1 cellular context compared by ENCODE assay signal in the genomic region with DNA sequence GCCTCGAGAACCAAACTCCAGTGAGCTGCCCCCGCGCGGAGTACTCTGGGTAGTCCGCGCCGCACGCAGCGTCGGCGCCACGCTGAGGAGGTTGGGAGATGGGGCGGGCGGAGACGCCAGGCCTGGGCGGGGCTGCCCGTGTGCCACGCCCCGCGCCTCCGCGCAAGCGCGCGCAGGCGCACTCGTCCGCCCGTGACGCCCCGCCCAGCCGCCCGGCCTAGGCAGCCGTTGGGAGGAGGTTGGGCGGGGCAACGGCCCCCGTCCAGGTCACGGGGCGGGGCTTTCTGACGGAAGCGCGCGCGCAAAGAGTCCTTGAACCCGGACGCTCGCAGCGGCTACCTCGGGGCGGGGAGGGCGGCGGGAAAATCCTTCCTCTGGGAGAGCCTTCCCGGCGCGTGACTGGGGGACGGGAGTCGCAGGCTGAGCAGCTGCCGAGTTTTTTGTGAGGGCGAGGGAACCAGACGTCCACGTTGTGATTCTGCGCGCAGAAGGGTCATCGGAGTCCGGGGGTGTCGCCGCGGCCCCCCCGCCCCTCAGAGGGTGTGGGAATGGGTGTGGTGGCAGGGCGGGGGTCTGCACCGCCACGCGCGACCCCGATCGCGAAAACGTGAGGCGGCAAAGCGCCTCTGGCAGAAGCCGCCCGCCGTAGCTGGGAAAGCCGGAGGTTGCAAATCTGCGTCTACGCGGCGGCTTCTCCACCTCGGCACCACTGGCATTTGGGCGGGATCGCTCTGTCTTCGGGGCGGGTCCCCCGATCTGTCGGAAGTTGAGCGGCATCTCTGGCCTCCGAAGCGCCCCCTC.
A peak's percentile ranks its signal among the peaks of the same experiment; 100 is the strongest.
TF ChIP-seq lines count a peak whose summit lies in the region.

A gene with protein sequence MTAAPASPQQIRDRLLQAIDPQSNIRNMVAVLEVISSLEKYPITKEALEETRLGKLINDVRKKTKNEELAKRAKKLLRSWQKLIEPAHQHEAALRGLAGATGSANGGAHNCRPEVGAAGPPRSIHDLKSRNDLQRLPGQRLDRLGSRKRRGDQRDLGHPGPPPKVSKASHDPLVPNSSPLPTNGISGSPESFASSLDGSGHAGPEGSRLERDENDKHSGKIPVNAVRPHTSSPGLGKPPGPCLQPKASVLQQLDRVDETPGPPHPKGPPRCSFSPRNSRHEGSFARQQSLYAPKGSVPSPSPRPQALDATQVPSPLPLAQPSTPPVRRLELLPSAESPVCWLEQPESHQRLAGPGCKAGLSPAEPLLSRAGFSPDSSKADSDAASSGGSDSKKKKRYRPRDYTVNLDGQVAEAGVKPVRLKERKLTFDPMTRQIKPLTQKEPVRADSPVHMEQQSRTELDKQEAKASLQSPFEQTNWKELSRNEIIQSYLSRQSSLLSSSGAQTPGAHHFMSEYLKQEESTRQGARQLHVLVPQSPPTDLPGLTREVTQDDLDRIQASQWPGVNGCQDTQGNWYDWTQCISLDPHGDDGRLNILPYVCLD (minus strand): TSS at position 22 of the 801 bp plus-strand sequence. CDS start 261 bp downstream, outside the sequence.

TF ChIP-seq in K562, 482 proteins besides CTCF, POLR2A, EP300 and RAD21 (continued from another document and continues in another):
- TF ChIP-seq, protein P1, sequence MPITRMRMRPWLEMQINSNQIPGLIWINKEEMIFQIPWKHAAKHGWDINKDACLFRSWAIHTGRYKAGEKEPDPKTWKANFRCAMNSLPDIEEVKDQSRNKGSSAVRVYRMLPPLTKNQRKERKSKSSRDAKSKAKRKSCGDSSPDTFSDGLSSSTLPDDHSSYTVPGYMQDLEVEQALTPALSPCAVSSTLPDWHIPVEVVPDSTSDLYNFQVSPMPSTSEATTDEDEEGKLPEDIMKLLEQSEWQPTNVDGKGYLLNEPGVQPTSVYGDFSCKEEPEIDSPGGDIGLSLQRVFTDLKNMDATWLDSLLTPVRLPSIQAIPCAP (CRISPR knock-in tag; IDR thresholded peaks at IDR 0.05; ENCODE audit: borderline replicate concordance): no peak
- no peak for TF ChIP-seq ZNF354B (CRISPR knock-in tag; IDR thresholded peaks at IDR 0.05)
- TF ChIP-seq PPARD (CRISPR knock-in tag; IDR thresholded peaks at IDR 0.05): no peak
- TF ChIP-seq, protein P2, sequence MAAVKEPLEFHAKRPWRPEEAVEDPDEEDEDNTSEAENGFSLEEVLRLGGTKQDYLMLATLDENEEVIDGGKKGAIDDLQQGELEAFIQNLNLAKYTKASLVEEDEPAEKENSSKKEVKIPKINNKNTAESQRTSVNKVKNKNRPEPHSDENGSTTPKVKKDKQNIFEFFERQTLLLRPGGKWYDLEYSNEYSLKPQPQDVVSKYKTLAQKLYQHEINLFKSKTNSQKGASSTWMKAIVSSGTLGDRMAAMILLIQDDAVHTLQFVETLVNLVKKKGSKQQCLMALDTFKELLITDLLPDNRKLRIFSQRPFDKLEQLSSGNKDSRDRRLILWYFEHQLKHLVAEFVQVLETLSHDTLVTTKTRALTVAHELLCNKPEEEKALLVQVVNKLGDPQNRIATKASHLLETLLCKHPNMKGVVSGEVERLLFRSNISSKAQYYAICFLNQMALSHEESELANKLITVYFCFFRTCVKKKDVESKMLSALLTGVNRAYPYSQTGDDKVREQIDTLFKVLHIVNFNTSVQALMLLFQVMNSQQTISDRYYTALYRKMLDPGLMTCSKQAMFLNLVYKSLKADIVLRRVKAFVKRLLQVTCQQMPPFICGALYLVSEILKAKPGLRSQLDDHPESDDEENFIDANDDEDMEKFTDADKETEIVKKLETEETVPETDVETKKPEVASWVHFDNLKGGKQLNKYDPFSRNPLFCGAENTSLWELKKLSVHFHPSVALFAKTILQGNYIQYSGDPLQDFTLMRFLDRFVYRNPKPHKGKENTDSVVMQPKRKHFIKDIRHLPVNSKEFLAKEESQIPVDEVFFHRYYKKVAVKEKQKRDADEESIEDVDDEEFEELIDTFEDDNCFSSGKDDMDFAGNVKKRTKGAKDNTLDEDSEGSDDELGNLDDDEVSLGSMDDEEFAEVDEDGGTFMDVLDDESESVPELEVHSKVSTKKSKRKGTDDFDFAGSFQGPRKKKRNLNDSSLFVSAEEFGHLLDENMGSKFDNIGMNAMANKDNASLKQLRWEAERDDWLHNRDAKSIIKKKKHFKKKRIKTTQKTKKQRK (IDR thresholded peaks at IDR 0.05; ENCODE audit: borderline replicate concordance, low read depth, low read length): no peak
- no peak for TF ChIP-seq ZNF408 (CRISPR knock-in tag; IDR thresholded peaks at IDR 0.05; ENCODE audit: low read depth)
- TF ChIP-seq ZNF830 (CRISPR knock-in tag; IDR thresholded peaks at IDR 0.05): no peak
- TF ChIP-seq CBX3 (IDR thresholded peaks at IDR 0.05; ENCODE audit: borderline replicate concordance in 1 of 2, low read length in 2 of 2): peak in 1 of 2 experiments; percentile 14; a peak in 1 of 3 replicates
- no peak for TF ChIP-seq NR2F6 (CRISPR knock-in tag; IDR thresholded peaks at IDR 0.05)
- TF ChIP-seq MTA3 (IDR thresholded peaks at IDR 0.05; ENCODE audit: borderline replicate concordance): peak; percentile 64; the same call in 1 of the 2 replicates
- TF ChIP-seq KAT8 (IDR thresholded peaks at IDR 0.05; ENCODE audit: low read depth): no peak
- peak; percentile 41; the same call in 1 of the 2 replicates for TF ChIP-seq SIN3B (IDR thresholded peaks at IDR 0.05; ENCODE audit: low read depth)
- TF ChIP-seq, protein P3, sequence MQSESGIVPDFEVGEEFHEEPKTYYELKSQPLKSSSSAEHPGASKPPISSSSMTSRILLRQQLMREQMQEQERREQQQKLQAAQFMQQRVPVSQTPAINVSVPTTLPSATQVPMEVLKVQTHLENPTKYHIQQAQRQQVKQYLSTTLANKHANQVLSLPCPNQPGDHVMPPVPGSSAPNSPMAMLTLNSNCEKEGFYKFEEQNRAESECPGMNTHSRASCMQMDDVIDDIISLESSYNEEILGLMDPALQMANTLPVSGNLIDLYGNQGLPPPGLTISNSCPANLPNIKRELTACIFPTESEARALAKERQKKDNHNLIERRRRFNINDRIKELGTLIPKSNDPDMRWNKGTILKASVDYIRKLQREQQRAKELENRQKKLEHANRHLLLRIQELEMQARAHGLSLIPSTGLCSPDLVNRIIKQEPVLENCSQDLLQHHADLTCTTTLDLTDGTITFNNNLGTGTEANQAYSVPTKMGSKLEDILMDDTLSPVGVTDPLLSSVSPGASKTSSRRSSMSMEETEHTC (IDR thresholded peaks at IDR 0.05): no peak
- TF ChIP-seq JUND (IDR thresholded peaks at IDR 0.05; ENCODE audit: borderline replicate concordance, low read depth, low read length): no peak
- TF ChIP-seq JUND (tag; IDR thresholded peaks at IDR 0.05; ENCODE audit: borderline replicate concordance, low read depth, low read length): no peak; the same call in 2 of the 3 replicates
- no peak for TF ChIP-seq RBM17 (IDR thresholded peaks at IDR 0.05; ENCODE audit: borderline replicate concordance, low read depth, low read length)
- peak; percentile 89 for TF ChIP-seq MEIS2 (IDR thresholded peaks at IDR 0.05; ENCODE audit: partially characterized antibody)
- TF ChIP-seq, protein P4, sequence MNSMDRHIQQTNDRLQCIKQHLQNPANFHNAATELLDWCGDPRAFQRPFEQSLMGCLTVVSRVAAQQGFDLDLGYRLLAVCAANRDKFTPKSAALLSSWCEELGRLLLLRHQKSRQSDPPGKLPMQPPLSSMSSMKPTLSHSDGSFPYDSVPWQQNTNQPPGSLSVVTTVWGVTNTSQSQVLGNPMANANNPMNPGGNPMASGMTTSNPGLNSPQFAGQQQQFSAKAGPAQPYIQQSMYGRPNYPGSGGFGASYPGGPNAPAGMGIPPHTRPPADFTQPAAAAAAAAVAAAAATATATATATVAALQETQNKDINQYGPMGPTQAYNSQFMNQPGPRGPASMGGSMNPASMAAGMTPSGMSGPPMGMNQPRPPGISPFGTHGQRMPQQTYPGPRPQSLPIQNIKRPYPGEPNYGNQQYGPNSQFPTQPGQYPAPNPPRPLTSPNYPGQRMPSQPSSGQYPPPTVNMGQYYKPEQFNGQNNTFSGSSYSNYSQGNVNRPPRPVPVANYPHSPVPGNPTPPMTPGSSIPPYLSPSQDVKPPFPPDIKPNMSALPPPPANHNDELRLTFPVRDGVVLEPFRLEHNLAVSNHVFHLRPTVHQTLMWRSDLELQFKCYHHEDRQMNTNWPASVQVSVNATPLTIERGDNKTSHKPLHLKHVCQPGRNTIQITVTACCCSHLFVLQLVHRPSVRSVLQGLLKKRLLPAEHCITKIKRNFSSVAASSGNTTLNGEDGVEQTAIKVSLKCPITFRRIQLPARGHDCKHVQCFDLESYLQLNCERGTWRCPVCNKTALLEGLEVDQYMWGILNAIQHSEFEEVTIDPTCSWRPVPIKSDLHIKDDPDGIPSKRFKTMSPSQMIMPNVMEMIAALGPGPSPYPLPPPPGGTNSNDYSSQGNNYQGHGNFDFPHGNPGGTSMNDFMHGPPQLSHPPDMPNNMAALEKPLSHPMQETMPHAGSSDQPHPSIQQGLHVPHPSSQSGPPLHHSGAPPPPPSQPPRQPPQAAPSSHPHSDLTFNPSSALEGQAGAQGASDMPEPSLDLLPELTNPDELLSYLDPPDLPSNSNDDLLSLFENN (IDR thresholded peaks at IDR 0.05; ENCODE audit: low read depth in 2 of 2, low read length in 2 of 2): 0 out of 4 replicates have a peak, but pooled peaks of 1 of the 2 experiments have one; percentile 11
- TF ChIP-seq, protein P5, sequence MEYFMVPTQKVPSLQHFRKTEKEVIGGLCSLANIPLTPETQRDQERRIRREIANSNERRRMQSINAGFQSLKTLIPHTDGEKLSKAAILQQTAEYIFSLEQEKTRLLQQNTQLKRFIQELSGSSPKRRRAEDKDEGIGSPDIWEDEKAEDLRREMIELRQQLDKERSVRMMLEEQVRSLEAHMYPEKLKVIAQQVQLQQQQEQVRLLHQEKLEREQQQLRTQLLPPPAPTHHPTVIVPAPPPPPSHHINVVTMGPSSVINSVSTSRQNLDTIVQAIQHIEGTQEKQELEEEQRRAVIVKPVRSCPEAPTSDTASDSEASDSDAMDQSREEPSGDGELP (CRISPR knock-in tag; IDR thresholded peaks at IDR 0.05; ENCODE audit: borderline replicate concordance): peak; percentile 29; the same call in 1 of the 2 replicates
- TF ChIP-seq, protein P6, sequence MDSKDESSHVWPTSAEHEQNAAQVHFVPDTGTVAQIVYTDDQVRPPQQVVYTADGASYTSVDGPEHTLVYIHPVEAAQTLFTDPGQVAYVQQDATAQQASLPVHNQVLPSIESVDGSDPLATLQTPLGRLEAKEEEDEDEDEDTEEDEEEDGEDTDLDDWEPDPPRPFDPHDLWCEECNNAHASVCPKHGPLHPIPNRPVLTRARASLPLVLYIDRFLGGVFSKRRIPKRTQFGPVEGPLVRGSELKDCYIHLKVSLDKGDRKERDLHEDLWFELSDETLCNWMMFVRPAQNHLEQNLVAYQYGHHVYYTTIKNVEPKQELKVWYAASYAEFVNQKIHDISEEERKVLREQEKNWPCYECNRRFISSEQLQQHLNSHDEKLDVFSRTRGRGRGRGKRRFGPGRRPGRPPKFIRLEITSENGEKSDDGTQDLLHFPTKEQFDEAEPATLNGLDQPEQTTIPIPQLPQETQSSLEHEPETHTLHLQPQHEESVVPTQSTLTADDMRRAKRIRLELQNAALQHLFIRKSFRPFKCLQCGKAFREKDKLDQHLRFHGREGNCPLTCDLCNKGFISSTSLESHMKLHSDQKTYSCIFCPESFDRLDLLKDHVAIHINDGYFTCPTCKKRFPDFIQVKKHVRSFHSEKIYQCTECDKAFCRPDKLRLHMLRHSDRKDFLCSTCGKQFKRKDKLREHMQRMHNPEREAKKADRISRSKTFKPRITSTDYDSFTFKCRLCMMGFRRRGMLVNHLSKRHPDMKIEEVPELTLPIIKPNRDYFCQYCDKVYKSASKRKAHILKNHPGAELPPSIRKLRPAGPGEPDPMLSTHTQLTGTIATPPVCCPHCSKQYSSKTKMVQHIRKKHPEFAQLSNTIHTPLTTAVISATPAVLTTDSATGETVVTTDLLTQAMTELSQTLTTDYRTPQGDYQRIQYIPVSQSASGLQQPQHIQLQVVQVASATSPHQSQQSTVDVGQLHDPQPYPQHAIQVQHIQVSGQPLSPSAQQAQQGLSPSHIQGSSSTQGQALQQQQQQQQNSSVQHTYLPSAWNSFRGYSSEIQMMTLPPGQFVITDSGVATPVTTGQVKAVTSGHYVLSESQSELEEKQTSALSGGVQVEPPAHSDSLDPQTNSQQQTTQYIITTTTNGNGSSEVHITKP (IDR thresholded peaks at IDR 0.05; ENCODE audit: partially characterized antibody): peak; percentile 97
- TF ChIP-seq ZNF174 (CRISPR knock-in tag; IDR thresholded peaks at IDR 0.05): no peak
- TF ChIP-seq, protein P7, sequence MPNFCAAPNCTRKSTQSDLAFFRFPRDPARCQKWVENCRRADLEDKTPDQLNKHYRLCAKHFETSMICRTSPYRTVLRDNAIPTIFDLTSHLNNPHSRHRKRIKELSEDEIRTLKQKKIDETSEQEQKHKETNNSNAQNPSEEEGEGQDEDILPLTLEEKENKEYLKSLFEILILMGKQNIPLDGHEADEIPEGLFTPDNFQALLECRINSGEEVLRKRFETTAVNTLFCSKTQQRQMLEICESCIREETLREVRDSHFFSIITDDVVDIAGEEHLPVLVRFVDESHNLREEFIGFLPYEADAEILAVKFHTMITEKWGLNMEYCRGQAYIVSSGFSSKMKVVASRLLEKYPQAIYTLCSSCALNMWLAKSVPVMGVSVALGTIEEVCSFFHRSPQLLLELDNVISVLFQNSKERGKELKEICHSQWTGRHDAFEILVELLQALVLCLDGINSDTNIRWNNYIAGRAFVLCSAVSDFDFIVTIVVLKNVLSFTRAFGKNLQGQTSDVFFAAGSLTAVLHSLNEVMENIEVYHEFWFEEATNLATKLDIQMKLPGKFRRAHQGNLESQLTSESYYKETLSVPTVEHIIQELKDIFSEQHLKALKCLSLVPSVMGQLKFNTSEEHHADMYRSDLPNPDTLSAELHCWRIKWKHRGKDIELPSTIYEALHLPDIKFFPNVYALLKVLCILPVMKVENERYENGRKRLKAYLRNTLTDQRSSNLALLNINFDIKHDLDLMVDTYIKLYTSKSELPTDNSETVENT (CRISPR knock-in tag; IDR thresholded peaks at IDR 0.05): peak; percentile 17; the same call in 1 of the 2 replicates
- peak; percentile 55 for TF ChIP-seq EGR1 (conservative IDR thresholded peaks at IDR 0.05)
- TF ChIP-seq MTA2 (IDR thresholded peaks at IDR 0.05; ENCODE audit: low read depth): peak; percentile 18; the same call in 1 of the 2 replicates
- no peak for TF ChIP-seq TARDBP (IDR thresholded peaks at IDR 0.05)
- no peak for TF ChIP-seq PTRF (tag; IDR thresholded peaks at IDR 0.05)
- TF ChIP-seq NCOA6 (IDR thresholded peaks at IDR 0.05): no peak
- TF ChIP-seq ARID2 (IDR thresholded peaks at IDR 0.05): no peak
- TF ChIP-seq ZNF76 (CRISPR knock-in tag; IDR thresholded peaks at IDR 0.05; ENCODE audit: borderline replicate concordance): 0 out of 2 replicates have a peak, but pooled peaks have one; percentile 16
- TF ChIP-seq GABPA (tag; conservative IDR thresholded peaks at IDR 0.05; ENCODE audit: low read depth): peak; percentile 53; the same call in 1 of the 2 replicates
- TF ChIP-seq TAF1 (IDR thresholded peaks at IDR 0.05; ENCODE audit: control insufficient read depth, extremely low read depth, insufficient read depth, low read length, severe bottlenecking): peak; percentile 97
- TF ChIP-seq MCM5 (IDR thresholded peaks at IDR 0.05; ENCODE audit: low read depth): no peak
- TF ChIP-seq MBD2 (IDR thresholded peaks at IDR 0.05; ENCODE audit: borderline replicate concordance, low read depth): peak; percentile 25; the same call in 1 of the 2 replicates
- TF ChIP-seq CSDE1 (IDR thresholded peaks at IDR 0.05): no peak
- TF ChIP-seq ZNF134 (CRISPR knock-in tag; conservative IDR thresholded peaks at IDR 0.05): no peak
- TF ChIP-seq, protein P8, sequence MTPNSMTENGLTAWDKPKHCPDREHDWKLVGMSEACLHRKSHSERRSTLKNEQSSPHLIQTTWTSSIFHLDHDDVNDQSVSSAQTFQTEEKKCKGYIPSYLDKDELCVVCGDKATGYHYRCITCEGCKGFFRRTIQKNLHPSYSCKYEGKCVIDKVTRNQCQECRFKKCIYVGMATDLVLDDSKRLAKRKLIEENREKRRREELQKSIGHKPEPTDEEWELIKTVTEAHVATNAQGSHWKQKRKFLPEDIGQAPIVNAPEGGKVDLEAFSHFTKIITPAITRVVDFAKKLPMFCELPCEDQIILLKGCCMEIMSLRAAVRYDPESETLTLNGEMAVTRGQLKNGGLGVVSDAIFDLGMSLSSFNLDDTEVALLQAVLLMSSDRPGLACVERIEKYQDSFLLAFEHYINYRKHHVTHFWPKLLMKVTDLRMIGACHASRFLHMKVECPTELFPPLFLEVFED (CRISPR knock-in tag; conservative IDR thresholded peaks at IDR 0.05): no peak; the same call in 1 of the 2 replicates
